Comparison of ENCODE assay signal across 1 cellular context in the genomic region with DNA sequence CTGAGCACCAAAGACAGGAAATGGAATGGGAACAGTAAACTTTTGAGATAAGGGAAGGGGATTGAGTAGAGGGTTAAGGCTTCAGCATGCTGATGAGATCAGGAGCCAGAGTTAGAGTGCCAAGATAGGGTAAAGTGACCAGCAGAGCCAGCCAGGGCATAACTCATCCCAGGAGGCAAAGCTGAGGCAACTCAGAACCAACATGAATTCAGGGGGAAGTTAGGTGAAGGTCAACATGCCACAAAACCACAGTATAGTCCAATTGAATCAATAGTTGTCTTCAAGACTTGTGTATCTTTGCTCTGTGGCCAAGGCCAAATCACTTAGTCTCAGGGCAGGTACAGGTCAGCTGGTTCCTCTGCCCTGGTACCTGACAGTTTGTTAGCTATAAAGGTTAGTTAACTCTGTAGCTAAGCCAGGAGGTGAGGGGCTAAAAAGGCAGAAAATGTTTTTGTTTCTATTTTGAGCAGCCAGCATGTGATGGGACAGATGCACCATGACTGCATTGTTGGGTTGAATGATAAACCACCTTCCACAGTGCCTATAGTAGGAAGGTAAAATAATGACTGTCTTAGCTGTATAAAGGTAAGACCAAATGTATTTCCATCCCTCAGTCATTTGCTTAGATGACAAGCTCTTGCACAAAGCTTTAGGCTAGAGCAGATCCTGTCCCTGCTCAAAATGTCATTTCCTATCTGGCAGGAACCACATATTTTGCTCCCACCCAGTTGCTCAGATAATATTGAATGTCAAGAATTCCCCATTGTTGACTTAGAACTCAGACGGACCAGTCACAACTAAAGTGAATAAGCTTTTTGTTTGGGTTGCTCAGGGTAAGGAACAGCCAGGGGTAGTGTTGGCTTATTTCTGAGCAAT.
TF ChIP-seq lines count a peak whose summit lies in the region.

No MANE protein-coding gene starts in this region.

TF ChIP-seq in IMR-90, 13 proteins besides CTCF, POLR2A, EP300 and RAD21:
- TF ChIP-seq NFE2L2 (IDR thresholded peaks at IDR 0.05; ENCODE audit: low read depth, low read length) (no peak), MAFK (IDR thresholded peaks at IDR 0.05; ENCODE audit: low read depth, low read length) (no peak), CEBPB (IDR thresholded peaks at IDR 0.05; ENCODE audit: low read depth, low read length) (no peak), FOS (IDR thresholded peaks at IDR 0.05; ENCODE audit: low read depth, low read length) (no peak), SMC3 (IDR thresholded peaks at IDR 0.05; ENCODE audit: low read depth, low read length) (no peak), MAZ (IDR thresholded peaks at IDR 0.05; ENCODE audit: borderline replicate concordance, low read depth, low read length) (no peak), CHD1 (IDR thresholded peaks at IDR 0.05; ENCODE audit: low read depth, low read length) (no peak), RCOR1 (IDR thresholded peaks at IDR 0.05; ENCODE audit: insufficient replicate concordance, low read length) (no peak), RFX5 (IDR thresholded peaks at IDR 0.05; ENCODE audit: low read depth, low read length) (no peak), BHLHE40 (IDR thresholded peaks at IDR 0.05; ENCODE audit: low read depth, low read length) (no peak), MXI1 (IDR thresholded peaks at IDR 0.05; ENCODE audit: borderline replicate concordance, low read depth, low read length) (no peak)
- TF ChIP-seq, protein P1, sequence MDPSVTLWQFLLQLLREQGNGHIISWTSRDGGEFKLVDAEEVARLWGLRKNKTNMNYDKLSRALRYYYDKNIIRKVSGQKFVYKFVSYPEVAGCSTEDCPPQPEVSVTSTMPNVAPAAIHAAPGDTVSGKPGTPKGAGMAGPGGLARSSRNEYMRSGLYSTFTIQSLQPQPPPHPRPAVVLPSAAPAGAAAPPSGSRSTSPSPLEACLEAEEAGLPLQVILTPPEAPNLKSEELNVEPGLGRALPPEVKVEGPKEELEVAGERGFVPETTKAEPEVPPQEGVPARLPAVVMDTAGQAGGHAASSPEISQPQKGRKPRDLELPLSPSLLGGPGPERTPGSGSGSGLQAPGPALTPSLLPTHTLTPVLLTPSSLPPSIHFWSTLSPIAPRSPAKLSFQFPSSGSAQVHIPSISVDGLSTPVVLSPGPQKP (IDR thresholded peaks at IDR 0.05; ENCODE audit: borderline replicate concordance, low read depth, low read length) = no peak
- TF ChIP-seq, protein P2, sequence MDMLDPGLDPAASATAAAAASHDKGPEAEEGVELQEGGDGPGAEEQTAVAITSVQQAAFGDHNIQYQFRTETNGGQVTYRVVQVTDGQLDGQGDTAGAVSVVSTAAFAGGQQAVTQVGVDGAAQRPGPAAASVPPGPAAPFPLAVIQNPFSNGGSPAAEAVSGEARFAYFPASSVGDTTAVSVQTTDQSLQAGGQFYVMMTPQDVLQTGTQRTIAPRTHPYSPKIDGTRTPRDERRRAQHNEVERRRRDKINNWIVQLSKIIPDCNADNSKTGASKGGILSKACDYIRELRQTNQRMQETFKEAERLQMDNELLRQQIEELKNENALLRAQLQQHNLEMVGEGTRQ (IDR thresholded peaks at IDR 0.05; ENCODE audit: low read depth, low read length) = no peak
